ENCODE assay signal across 2 cellular contexts in the genomic region with DNA sequence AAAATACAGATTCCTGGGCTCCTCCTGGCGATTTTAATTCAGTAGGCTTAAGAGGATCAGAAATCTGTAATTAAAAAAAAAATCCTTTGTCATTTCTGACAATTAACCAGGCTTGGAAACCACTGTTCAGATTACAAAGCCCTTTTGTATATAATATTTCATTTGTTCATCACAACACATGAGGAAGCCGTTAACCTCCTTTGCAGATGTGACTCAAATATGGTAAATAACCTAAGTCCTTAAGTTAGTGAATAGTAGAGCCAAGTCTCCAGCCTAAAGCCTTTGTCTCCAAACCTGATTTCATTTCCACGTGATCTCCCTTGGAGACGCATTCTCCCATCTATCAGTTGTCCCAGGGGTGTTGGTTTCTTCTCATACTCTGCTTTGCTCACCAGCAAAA.
TF ChIP-seq lines count a peak whose summit lies in the region.

No MANE protein-coding gene starts in this region.

TF ChIP-seq in SK-N-SH, 30 proteins besides CTCF, POLR2A, EP300 and RAD21 (continued from another document):
- TF ChIP-seq, protein P1, sequence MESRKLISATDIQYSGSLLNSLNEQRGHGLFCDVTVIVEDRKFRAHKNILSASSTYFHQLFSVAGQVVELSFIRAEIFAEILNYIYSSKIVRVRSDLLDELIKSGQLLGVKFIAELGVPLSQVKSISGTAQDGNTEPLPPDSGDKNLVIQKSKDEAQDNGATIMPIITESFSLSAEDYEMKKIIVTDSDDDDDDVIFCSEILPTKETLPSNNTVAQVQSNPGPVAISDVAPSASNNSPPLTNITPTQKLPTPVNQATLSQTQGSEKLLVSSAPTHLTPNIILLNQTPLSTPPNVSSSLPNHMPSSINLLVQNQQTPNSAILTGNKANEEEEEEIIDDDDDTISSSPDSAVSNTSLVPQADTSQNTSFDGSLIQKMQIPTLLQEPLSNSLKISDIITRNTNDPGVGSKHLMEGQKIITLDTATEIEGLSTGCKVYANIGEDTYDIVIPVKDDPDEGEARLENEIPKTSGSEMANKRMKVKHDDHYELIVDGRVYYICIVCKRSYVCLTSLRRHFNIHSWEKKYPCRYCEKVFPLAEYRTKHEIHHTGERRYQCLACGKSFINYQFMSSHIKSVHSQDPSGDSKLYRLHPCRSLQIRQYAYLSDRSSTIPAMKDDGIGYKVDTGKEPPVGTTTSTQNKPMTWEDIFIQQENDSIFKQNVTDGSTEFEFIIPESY (IDR thresholded peaks at IDR 0.05; ENCODE audit: borderline replicate concordance, low read depth) = no peak
- TF ChIP-seq MXI1 (IDR thresholded peaks at IDR 0.05; ENCODE audit: low read depth, low read length) = no peak
- TF ChIP-seq TEAD4 (IDR thresholded peaks at IDR 0.05; ENCODE audit: borderline replicate concordance, insufficient read depth) = no peak
- no peak for TF ChIP-seq CHD2 (IDR thresholded peaks at IDR 0.05; ENCODE audit: low read length, partially characterized antibody)
- TF ChIP-seq, protein P2, sequence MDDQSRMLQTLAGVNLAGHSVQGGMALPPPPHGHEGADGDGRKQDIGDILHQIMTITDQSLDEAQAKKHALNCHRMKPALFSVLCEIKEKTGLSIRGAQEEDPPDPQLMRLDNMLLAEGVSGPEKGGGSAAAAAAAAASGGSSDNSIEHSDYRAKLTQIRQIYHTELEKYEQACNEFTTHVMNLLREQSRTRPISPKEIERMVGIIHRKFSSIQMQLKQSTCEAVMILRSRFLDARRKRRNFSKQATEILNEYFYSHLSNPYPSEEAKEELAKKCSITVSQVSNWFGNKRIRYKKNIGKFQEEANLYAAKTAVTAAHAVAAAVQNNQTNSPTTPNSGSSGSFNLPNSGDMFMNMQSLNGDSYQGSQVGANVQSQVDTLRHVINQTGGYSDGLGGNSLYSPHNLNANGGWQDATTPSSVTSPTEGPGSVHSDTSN (IDR thresholded peaks at IDR 0.05) = no peak
- no peak for TF ChIP-seq GATA2 (CRISPR knock-in tag; IDR thresholded peaks at IDR 0.05)
- TF ChIP-seq RFX5 (IDR thresholded peaks at IDR 0.05; ENCODE audit: low read length) = no peak
- no peak for TF ChIP-seq JUND (IDR thresholded peaks at IDR 0.05)
- TF ChIP-seq MEF2A (IDR thresholded peaks at IDR 0.05; ENCODE audit: borderline replicate concordance, low read depth) = no peak
- TF ChIP-seq YY1 (IDR thresholded peaks at IDR 0.05; ENCODE audit: low read depth) = no peak
- no peak for TF ChIP-seq NFIC (IDR thresholded peaks at IDR 0.05; ENCODE audit: borderline replicate concordance)

TF ChIP-seq in SK-N-SH treated with all-trans-retinoic acid at 6 μM for 48 hours, 23 proteins besides CTCF, POLR2A, EP300 and RAD21 (continued from another document):
- TF ChIP-seq PPARA (CRISPR knock-in tag; IDR thresholded peaks at IDR 0.05; ENCODE audit: borderline replicate concordance) = no peak
- no peak for TF ChIP-seq ISL1 (CRISPR knock-in tag; IDR thresholded peaks at IDR 0.05)
- no peak for TF ChIP-seq TCF4 (CRISPR knock-in tag; IDR thresholded peaks at IDR 0.05; ENCODE audit: borderline replicate concordance)
- TF ChIP-seq, protein P3, sequence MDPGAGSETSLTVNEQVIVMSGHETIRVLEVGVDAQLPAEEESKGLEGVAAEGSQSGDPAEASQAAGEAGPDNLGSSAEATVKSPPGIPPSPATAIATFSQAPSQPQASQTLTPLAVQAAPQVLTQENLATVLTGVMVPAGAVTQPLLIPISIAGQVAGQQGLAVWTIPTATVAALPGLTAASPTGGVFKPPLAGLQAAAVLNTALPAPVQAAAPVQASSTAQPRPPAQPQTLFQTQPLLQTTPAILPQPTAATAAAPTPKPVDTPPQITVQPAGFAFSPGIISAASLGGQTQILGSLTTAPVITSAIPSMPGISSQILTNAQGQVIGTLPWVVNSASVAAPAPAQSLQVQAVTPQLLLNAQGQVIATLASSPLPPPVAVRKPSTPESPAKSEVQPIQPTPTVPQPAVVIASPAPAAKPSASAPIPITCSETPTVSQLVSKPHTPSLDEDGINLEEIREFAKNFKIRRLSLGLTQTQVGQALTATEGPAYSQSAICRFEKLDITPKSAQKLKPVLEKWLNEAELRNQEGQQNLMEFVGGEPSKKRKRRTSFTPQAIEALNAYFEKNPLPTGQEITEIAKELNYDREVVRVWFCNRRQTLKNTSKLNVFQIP (CRISPR knock-in tag; IDR thresholded peaks at IDR 0.05; ENCODE audit: borderline replicate concordance, low read depth) = no peak
- no peak for TF ChIP-seq ZFP30 (CRISPR knock-in tag; IDR thresholded peaks at IDR 0.05)
- TF ChIP-seq, protein P4, sequence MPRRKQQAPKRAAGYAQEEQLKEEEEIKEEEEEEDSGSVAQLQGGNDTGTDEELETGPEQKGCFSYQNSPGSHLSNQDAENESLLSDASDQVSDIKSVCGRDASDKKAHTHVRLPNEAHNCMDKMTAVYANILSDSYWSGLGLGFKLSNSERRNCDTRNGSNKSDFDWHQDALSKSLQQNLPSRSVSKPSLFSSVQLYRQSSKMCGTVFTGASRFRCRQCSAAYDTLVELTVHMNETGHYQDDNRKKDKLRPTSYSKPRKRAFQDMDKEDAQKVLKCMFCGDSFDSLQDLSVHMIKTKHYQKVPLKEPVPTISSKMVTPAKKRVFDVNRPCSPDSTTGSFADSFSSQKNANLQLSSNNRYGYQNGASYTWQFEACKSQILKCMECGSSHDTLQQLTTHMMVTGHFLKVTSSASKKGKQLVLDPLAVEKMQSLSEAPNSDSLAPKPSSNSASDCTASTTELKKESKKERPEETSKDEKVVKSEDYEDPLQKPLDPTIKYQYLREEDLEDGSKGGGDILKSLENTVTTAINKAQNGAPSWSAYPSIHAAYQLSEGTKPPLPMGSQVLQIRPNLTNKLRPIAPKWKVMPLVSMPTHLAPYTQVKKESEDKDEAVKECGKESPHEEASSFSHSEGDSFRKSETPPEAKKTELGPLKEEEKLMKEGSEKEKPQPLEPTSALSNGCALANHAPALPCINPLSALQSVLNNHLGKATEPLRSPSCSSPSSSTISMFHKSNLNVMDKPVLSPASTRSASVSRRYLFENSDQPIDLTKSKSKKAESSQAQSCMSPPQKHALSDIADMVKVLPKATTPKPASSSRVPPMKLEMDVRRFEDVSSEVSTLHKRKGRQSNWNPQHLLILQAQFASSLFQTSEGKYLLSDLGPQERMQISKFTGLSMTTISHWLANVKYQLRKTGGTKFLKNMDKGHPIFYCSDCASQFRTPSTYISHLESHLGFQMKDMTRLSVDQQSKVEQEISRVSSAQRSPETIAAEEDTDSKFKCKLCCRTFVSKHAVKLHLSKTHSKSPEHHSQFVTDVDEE (CRISPR knock-in tag; IDR thresholded peaks at IDR 0.05) = no peak
- no peak for TF ChIP-seq CSDC2 (CRISPR knock-in tag; IDR thresholded peaks at IDR 0.05)
- TF ChIP-seq ZC3H10 (CRISPR knock-in tag; IDR thresholded peaks at IDR 0.05) = no peak
- no peak for TF ChIP-seq ARNTL (CRISPR knock-in tag; IDR thresholded peaks at IDR 0.05; ENCODE audit: borderline replicate concordance, low read depth)
- no peak for TF ChIP-seq SNAI2 (CRISPR knock-in tag; IDR thresholded peaks at IDR 0.05)
- no peak for TF ChIP-seq ZNF70 (CRISPR knock-in tag; IDR thresholded peaks at IDR 0.05)
- TF ChIP-seq TOX (CRISPR knock-in tag; IDR thresholded peaks at IDR 0.05; ENCODE audit: borderline replicate concordance) = no peak
- no peak for TF ChIP-seq OSR1 (CRISPR knock-in tag; IDR thresholded peaks at IDR 0.05)
